ENCODE assay signal across 9 cellular contexts in genomic region chr10:97861351-97861750, GRCh38. TPM values are rescaled to one million over a fixed set of nuclear protein-coding genes. Genes with fewer than 3 reads are reported as not detected.
DNase-seq lines count a peak whose midpoint lies in the region; ATAC-seq, FAIRE-seq and TF ChIP-seq lines count a peak whose summit lies in the region.
"Had no signal": no experiment of that assay in that cellular context is flagged by ENCODE, and none has a peak within 500 bp of the region (broad histone marks: within the 10 kb centered on the region; RNA-seq: fewer than 3 reads in every experiment).

No MANE protein-coding gene starts in this region.

- CTCF ChIA-PET in A673 (lab: Charles Lee): no interaction called here
- CTCF ChIA-PET in WTC11 (lab: Charles Lee): interaction anchor here (0.8 to 2.8 kb wide), 11 partner anchors 8 to 448 kb away, joined by 3 to 18 read pairs (median 4); partner anchors contain the start of genes GOLGA7B and MARVELD1

- POLR2A ChIA-PET in A673 (lab: Charles Lee; ENCODE audit: low non-redundant PET): interaction anchor here (0.6 kb wide), 1 partner anchor 38 kb away, joined by 3 read pairs; no protein-coding TSS in a partner anchor
- POLR2A ChIA-PET in WTC11 (lab: Charles Lee): interaction anchor here (0.7 kb wide), 1 partner anchor 10 kb away, joined by 3 read pairs; no protein-coding TSS in a partner anchor

- H3K79me2 ChIP-seq in GM23338 (replicated peaks; ENCODE audit: insufficient read depth): no peaks in the 10 kb centered on the region

- H3K4me1 Mint-ChIP-seq in GM23338: peaks cover 40% of the 10 kb centered on the region
- peaks cover 26% of the 10 kb centered on the region for H3K4me1 Mint-ChIP-seq in WTC11

- no peaks in the 10 kb centered on the region for H3K27me3 ChIP-seq in A673 (replicated peaks; ENCODE audit: insufficient read depth, low read depth, low read length, poor library complexity)
- no peaks in the 10 kb centered on the region for H3K27me3 ChIP-seq in GM23338 (ENCODE audit: insufficient read depth)

- FAIRE-seq in islet of Langerhans (lab: Jason Lieb, UNC): peak; percentile 70
- FAIRE-seq: G401.6 had no signal

- peak overlapping the region; percentile 86 for H2AFZ ChIP-seq in GM23338

- H3K9me3 Mint-ChIP-seq in GM23338 (no peaks in the 10 kb centered on the region), WTC11 (no peaks in the 10 kb centered on the region)

- no peaks in the 10 kb centered on the region for H4K20me1 ChIP-seq in GM23338 (replicated peaks; ENCODE audit: insufficient read depth)

- intact Hi-C loops in A673 (cut with micrococcal nuclease; ENCODE audit: unreplicated experiment): no loop called here

- ATAC-seq in GM23338 (peak; percentile 48), WTC11 (peak; percentile 48), HG02840 (IDR thresholded peaks at IDR 0.05; ENCODE audit: low FRiP score, unreplicated experiment) (no peak)

- H3K27me3 Mint-ChIP-seq in GM23338 (ENCODE audit: insufficient read depth, low read depth, poor library complexity): peaks cover 15% of the 10 kb centered on the region
- no peaks in the 10 kb centered on the region; the same call in 1 of the 2 replicates for H3K27me3 Mint-ChIP-seq in WTC11 (ENCODE audit: low read depth)

- no peaks in the 10 kb centered on the region for H3F3A ChIP-seq in GM23338 (replicated peaks; ENCODE audit: low read depth)

- H3K36me3 ChIP-seq in A673 (ENCODE audit: insufficient read depth, low read length, poor library complexity, severe bottlenecking): no peaks in the 10 kb centered on the region
- H3K36me3 ChIP-seq in GM23338 (ENCODE audit: insufficient read depth): no peaks in the 10 kb centered on the region

- H3K4me3 ChIP-seq in A673 (ENCODE audit: low read depth, low read length, poor library complexity, severe bottlenecking) (no peak overlapping the region), GM23338 (no peak overlapping the region)

- peak overlapping the region; percentile 42; the same call in 1 of the 2 replicates for H3K4me2 ChIP-seq in GM23338

- no TSS peak for BruUV-seq in A673 (replicated peaks; lab: Mats Ljungman, UMichigan)

- no peak overlapping the region for H3K4me3 Mint-ChIP-seq in GM23338
- H3K4me3 Mint-ChIP-seq in WTC11: no peak overlapping the region

- H3K36me3 Mint-ChIP-seq in GM23338 (ENCODE audit: low read depth): no peaks in the 10 kb centered on the region
- H3K36me3 Mint-ChIP-seq in WTC11: no peaks in the 10 kb centered on the region

- TF ChIP-seq CTCF in A673 (conservative IDR thresholded peaks at IDR 0.05; ENCODE audit: low read depth, low read length) (no peak), GM23338 (conservative IDR thresholded peaks at IDR 0.05; ENCODE audit: low read depth in 2 of 2) (no peak), WTC11 (IDR thresholded peaks at IDR 0.05) (no peak), GM10266 (IDR thresholded peaks at IDR 0.05; ENCODE audit: control insufficient read depth, insufficient read depth, low read depth, missing control alignments) (no peak)

- no peaks in the 10 kb centered on the region for H3K9me2 ChIP-seq in GM23338 (ENCODE audit: insufficient read depth)

- H3K27ac ChIP-seq in A673 (ENCODE audit: low read depth, low read length, poor library complexity, severe bottlenecking) (no peak overlapping the region), GM23338 (ENCODE audit: low read depth) (no peak overlapping the region)

- H3K27ac Mint-ChIP-seq in GM23338 (no peak overlapping the region), WTC11 (no peak overlapping the region)

- peak; percentile 49 for DNase-seq in A673 (ENCODE audit: low spot score)
- no peak for DNase-seq in GM23338 (ENCODE audit: low spot score)
- no peak for DNase-seq in WTC11 (ENCODE audit: low spot score)
- DNase-seq in stimulated activated CD4-positive, alpha-beta T cell treated with anti-CD3 and anti-CD28 coated beads, Interleukin-15, amount 100 ng/mL, for 24 hours: no peak
- DNase-seq in GM10266 (ENCODE audit: extremely low spot score): no peak
- DNase-seq in NCI-H82 (lab: John Stamatoyannopoulos, UW): no peak

- H3K9me3 ChIP-seq in A673 (ENCODE audit: low read depth, low read length, poor library complexity, severe bottlenecking): no peaks in the 10 kb centered on the region

- H3K4me1 ChIP-seq in A673 (ENCODE audit: insufficient read depth, low read length, poor library complexity, severe bottlenecking) (no peaks in the 10 kb centered on the region), GM23338 (ENCODE audit: insufficient read depth) (peaks cover 19% of the 10 kb centered on the region)

TF ChIP-seq in GM23338, 12 proteins besides CTCF, POLR2A, EP300 and RAD21:
- TF ChIP-seq CREB1 (CRISPR knock-in tag; IDR thresholded peaks at IDR 0.05; ENCODE audit: low read depth) (no peak), STAT1 (IDR thresholded peaks at IDR 0.05; ENCODE audit: unreplicated experiment) (no peak), NANOG (IDR thresholded peaks at IDR 0.05; ENCODE audit: borderline replicate concordance) (no peak), POLR2AphosphoS5 (IDR thresholded peaks at IDR 0.05; ENCODE audit: low read depth) (no peak), ZNF114 (CRISPR knock-in tag; IDR thresholded peaks at IDR 0.05) (no peak), JUNB (IDR thresholded peaks at IDR 0.05; ENCODE audit: unreplicated experiment) (no peak), ZNF331 (CRISPR knock-in tag; IDR thresholded peaks at IDR 0.05; ENCODE audit: low read depth) (no peak)
- TF ChIP-seq, protein P1, sequence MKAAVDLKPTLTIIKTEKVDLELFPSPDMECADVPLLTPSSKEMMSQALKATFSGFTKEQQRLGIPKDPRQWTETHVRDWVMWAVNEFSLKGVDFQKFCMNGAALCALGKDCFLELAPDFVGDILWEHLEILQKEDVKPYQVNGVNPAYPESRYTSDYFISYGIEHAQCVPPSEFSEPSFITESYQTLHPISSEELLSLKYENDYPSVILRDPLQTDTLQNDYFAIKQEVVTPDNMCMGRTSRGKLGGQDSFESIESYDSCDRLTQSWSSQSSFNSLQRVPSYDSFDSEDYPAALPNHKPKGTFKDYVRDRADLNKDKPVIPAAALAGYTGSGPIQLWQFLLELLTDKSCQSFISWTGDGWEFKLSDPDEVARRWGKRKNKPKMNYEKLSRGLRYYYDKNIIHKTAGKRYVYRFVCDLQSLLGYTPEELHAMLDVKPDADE (IDR thresholded peaks at IDR 0.05): no peak

TF ChIP-seq in WTC11, 78 proteins besides CTCF, POLR2A, EP300 and RAD21 (continues in another document):
- TF ChIP-seq ATF1 (CRISPR knock-in tag; IDR thresholded peaks at IDR 0.05) (no peak), HMGXB4 (CRISPR knock-in tag; IDR thresholded peaks at IDR 0.05) (no peak), KAT7 (CRISPR knock-in tag; IDR thresholded peaks at IDR 0.05; ENCODE audit: borderline replicate concordance) (no peak), ESRRA (CRISPR knock-in tag; IDR thresholded peaks at IDR 0.05; ENCODE audit: borderline replicate concordance) (no peak), ZNF416 (CRISPR knock-in tag; IDR thresholded peaks at IDR 0.05) (no peak), TP53 (CRISPR knock-in tag; IDR thresholded peaks at IDR 0.05) (no peak), E2F1 (CRISPR knock-in tag; IDR thresholded peaks at IDR 0.05) (no peak), ZBTB21 (CRISPR knock-in tag; IDR thresholded peaks at IDR 0.05; ENCODE audit: borderline replicate concordance) (no peak)
- TF ChIP-seq, protein P2, sequence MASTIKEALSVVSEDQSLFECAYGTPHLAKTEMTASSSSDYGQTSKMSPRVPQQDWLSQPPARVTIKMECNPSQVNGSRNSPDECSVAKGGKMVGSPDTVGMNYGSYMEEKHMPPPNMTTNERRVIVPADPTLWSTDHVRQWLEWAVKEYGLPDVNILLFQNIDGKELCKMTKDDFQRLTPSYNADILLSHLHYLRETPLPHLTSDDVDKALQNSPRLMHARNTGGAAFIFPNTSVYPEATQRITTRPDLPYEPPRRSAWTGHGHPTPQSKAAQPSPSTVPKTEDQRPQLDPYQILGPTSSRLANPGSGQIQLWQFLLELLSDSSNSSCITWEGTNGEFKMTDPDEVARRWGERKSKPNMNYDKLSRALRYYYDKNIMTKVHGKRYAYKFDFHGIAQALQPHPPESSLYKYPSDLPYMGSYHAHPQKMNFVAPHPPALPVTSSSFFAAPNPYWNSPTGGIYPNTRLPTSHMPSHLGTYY (CRISPR knock-in tag; IDR thresholded peaks at IDR 0.05): no peak

RNA-seq across cellular contexts. Expression of gene GOLGA7B, which starts 11.7 kb away (rescaled TPM):
- total RNA-seq in A673 (2021) (0.63 and 0.64 TPM in 2 replicates), WTC11 (2021) (0.07 to 0.24 TPM (median 0.07 TPM) in 3 replicates)
- total RNA-seq in GM23338 (2014; rRNA removed; shearing (Covaris generic)): 0.14 and 0.16 TPM in 2 replicates
- polyA plus RNA-seq in GM23338 (2016; fragmentation: Nextera tagmentation; extraction: Ambion mirVana): 0.15 TPM in 1 of 2 replicates, not detected in the other
